Comparison of ENCODE assay signal across 8 cellular contexts in genomic region chr3:124878561-124879394, GRCh38. TPM values are rescaled to one million over a fixed set of nuclear protein-coding genes. Genes with fewer than 3 reads are reported as not detected.
A peak's percentile ranks its signal among the peaks of the same experiment; 100 is the strongest.
DNase-seq lines count a peak whose midpoint lies in the region; ATAC-seq and TF ChIP-seq lines count a peak whose summit lies in the region.

No MANE protein-coding gene starts in this region.

- no peak overlapping the region; the same call in 1 of the 2 replicates for H4K5ac ChIP-seq in IMR-90 (ENCODE audit: low read depth, low read length)

- H3K36me3 ChIP-seq in IMR-90 (ENCODE audit: control insufficient read depth, insufficient read depth, low read length) (no peaks in the 10 kb centered on the region; the same call in none of the 2 replicates), right atrium auricular region (no peaks in the 10 kb centered on the region)
- H3K36me3 ChIP-seq in CD4-positive, alpha-beta memory T cell (ENCODE audit: insufficient read depth, low read length): no peaks in the 10 kb centered on the region

- no peak overlapping the region for H2AK9ac ChIP-seq in IMR-90 (replicated peaks; ENCODE audit: low read depth, low read length, poor library complexity)

- H3K4me3 Mint-ChIP-seq in activated T-helper 2 cell treated with anti-CD3 and anti-CD28 coated beads, Interferon-gamma antibody, Interleukin-2, Interleukin-4, amounts not matched to agents 10 μg/mL and 5 μg/mL and 100 μg/mL, durations not matched to agents 14 hours and 24 hours and 36 hours (ENCODE audit: low read depth): peak overlapping the region; percentile 20
- no peak overlapping the region for H3K4me3 Mint-ChIP-seq in stimulated activated naive CD8-positive, alpha-beta T cell treated with anti-CD3 and anti-CD28 coated beads, Interleukin-15, Interleukin-2, amounts not matched to agents 100 ng/mL and 50 ng/mL, for 24 hours
- H3K4me3 Mint-ChIP-seq in CD4-positive, alpha-beta memory T cell: peak overlapping the region in 1 of 8 donors; percentile 0

- peaks cover 37% of the 10 kb centered on the region for H3K27me3 Mint-ChIP-seq in activated T-helper 2 cell treated with anti-CD3 and anti-CD28 coated beads, Interferon-gamma antibody, Interleukin-2, Interleukin-4, amounts not matched to agents 10 μg/mL and 5 μg/mL and 100 μg/mL, durations not matched to agents 14 hours and 24 hours and 36 hours (ENCODE audit: low read depth)
- peaks cover 29% of the 10 kb centered on the region for H3K27me3 Mint-ChIP-seq in stimulated activated naive CD8-positive, alpha-beta T cell treated with anti-CD3 and anti-CD28 coated beads, Interleukin-15, Interleukin-2, amounts not matched to agents 100 ng/mL and 50 ng/mL, for 24 hours
- peaks cover 2 to 12% of the 10 kb centered on the region in 2 donors for H3K27me3 Mint-ChIP-seq in CD4-positive, alpha-beta memory T cell

- CTCF ChIA-PET in IMR-90 (lab: Yijun Ruan, JAX): interaction anchor here (1.2 kb wide), 2 partner anchors 17 to 92 kb away, joined by 3 to 4 read pairs; no protein-coding TSS in a partner anchor
- CTCF ChIA-PET in CD4-positive, alpha-beta memory T cell (lab: Charles Lee; ENCODE audit: partially characterized antibody): interaction anchor here (1.0 to 2.2 kb wide), 2 partner anchors 22 kb away, joined by 6 to 7 read pairs; no protein-coding TSS in a partner anchor

- no peak overlapping the region for H3K4me3 ChIP-seq in IMR-90 (ENCODE audit: insufficient read depth, low read depth, low read length)
- H3K4me3 ChIP-seq in right atrium auricular region: no peak overlapping the region
- H3K4me3 ChIP-seq in CD4-positive, alpha-beta memory T cell (ENCODE audit: low read length in 2 of 2): no peak overlapping the region

- peak overlapping the region; percentile 89; the same call in 1 of the 2 replicates for H2BK120ac ChIP-seq in IMR-90 (ENCODE audit: low read depth, low read length)

- peak overlapping the region; percentile 14 for H3K18ac ChIP-seq in IMR-90 (ENCODE audit: low read depth, low read length)

- TF ChIP-seq CTCF in IMR-90 (conservative IDR thresholded peaks at IDR 0.05; ENCODE audit: low read depth, low read length) (no peak), right atrium auricular region (IDR thresholded peaks at IDR 0.05) (no peak)

- H4K91ac ChIP-seq in IMR-90 (ENCODE audit: insufficient read depth, low read depth, low read length): peak overlapping the region; percentile 61

- no TSS peak for BruUV-seq in IMR-90 (replicated peaks; lab: Mats Ljungman, UMichigan)

- peak overlapping the region; percentile 74 for H3K4ac ChIP-seq in IMR-90 (ENCODE audit: low read depth, low read length)

- H2AK5ac ChIP-seq in IMR-90 (ENCODE audit: low read depth, low read length): peak overlapping the region; percentile 83

- no peak for TF ChIP-seq RAD21 in IMR-90 (IDR thresholded peaks at IDR 0.05; ENCODE audit: low read length)

- H2AFZ ChIP-seq in IMR-90 (replicated peaks; ENCODE audit: low read length, poor library complexity): no peak overlapping the region

- no peaks in the 10 kb centered on the region for H3K27me3 ChIP-seq in IMR-90 (ENCODE audit: control insufficient read depth, insufficient read depth, low read length)
- H3K27me3 ChIP-seq in right atrium auricular region: no peaks in the 10 kb centered on the region
- H3K27me3 ChIP-seq in CD4-positive, alpha-beta memory T cell (ENCODE audit: insufficient read depth, low read length): no peaks in the 10 kb centered on the region

- in situ Hi-C loops in IMR-90 (cut with MboI; ENCODE audit: low sequenced_read_pairs): no loop called here

- peak overlapping the region; percentile 58; the same call in 1 of the 2 replicates for H3K56ac ChIP-seq in IMR-90 (ENCODE audit: extremely low read depth, insufficient read depth, low read length)

- peak overlapping the region; percentile 30 for H3K14ac ChIP-seq in IMR-90 (replicated peaks; ENCODE audit: low read depth, low read length)

- WGBS in IMR-90 (ENCODE audit: extremely low coverage in 2 of 2, insufficient read length in 1 of 2), 2 experiments: 0% methylated on average over 5 of the region's 6 CpGs; no CpG with 5 or more reads in 1 of the 2 experiments

- H3K27ac Mint-ChIP-seq in activated T-helper 2 cell treated with anti-CD3 and anti-CD28 coated beads, Interferon-gamma antibody, Interleukin-2, Interleukin-4, amounts not matched to agents 10 μg/mL and 5 μg/mL and 100 μg/mL, durations not matched to agents 14 hours and 24 hours and 36 hours: peak overlapping the region; percentile 56
- peak overlapping the region; percentile 29 for H3K27ac Mint-ChIP-seq in stimulated activated naive CD8-positive, alpha-beta T cell treated with anti-CD3 and anti-CD28 coated beads, Interleukin-15, Interleukin-2, amounts not matched to agents 100 ng/mL and 50 ng/mL, for 24 hours
- peak overlapping the region in 1 of 7 donors; percentile 35 for H3K27ac Mint-ChIP-seq in CD4-positive, alpha-beta memory T cell

- H2BK20ac ChIP-seq in IMR-90 (ENCODE audit: low read depth, low read length): peak overlapping the region; percentile 81; the same call in 1 of the 2 replicates

- no peak for TF ChIP-seq POLR2A in IMR-90 (IDR thresholded peaks at IDR 0.05; ENCODE audit: low read depth, low read length)

- H3K4me1 ChIP-seq in IMR-90 (ENCODE audit: control insufficient read depth, insufficient read depth, low read length) (peaks cover 22% of the 10 kb centered on the region), right atrium auricular region (peaks cover 0 to 55% of the 10 kb centered on the region in 2 donors)
- H3K4me1 ChIP-seq in CD4-positive, alpha-beta memory T cell (ENCODE audit: insufficient read depth, low read length): no peaks in the 10 kb centered on the region

- peak overlapping the region; percentile 61 for H3K4me2 ChIP-seq in IMR-90 (ENCODE audit: low read depth, low read length)

- peak overlapping the region; percentile 39 for H3K23ac ChIP-seq in IMR-90 (ENCODE audit: low read depth, low read length)

- H3K9me3 ChIP-seq in IMR-90 (ENCODE audit: control insufficient read depth, insufficient read depth, low read length): no peaks in the 10 kb centered on the region
- H3K9me3 ChIP-seq in right atrium auricular region: no peaks in the 10 kb centered on the region
- H3K9me3 ChIP-seq in CD4-positive, alpha-beta memory T cell (ENCODE audit: control insufficient read depth in 1 of 2, low read length in 2 of 2): no peaks in the 10 kb centered on the region

- POLR2A ChIA-PET in IMR-90 (lab: Charles Lee; ENCODE audit: unreplicated experiment): interaction anchor here (0.6 kb wide), 1 partner anchor 72 kb away, joined by 3 read pairs; no protein-coding TSS in a partner anchor
- POLR2A ChIA-PET in CD4-positive, alpha-beta memory T cell (lab: Charles Lee; ENCODE audit: partially characterized antibody): no interaction called here

- H3K36me3 Mint-ChIP-seq in activated T-helper 2 cell treated with anti-CD3 and anti-CD28 coated beads, Interferon-gamma antibody, Interleukin-2, Interleukin-4, amounts not matched to agents 10 μg/mL and 5 μg/mL and 100 μg/mL, durations not matched to agents 14 hours and 24 hours and 36 hours (ENCODE audit: low read depth): no peaks in the 10 kb centered on the region
- H3K36me3 Mint-ChIP-seq in stimulated activated naive CD8-positive, alpha-beta T cell treated with anti-CD3 and anti-CD28 coated beads, Interleukin-15, Interleukin-2, amounts not matched to agents 100 ng/mL and 50 ng/mL, for 24 hours (ENCODE audit: low read depth): no peaks in the 10 kb centered on the region
- H3K36me3 Mint-ChIP-seq in CD4-positive, alpha-beta memory T cell: no peaks in the 10 kb centered on the region

- no peaks in the 10 kb centered on the region for H3K9me3 Mint-ChIP-seq in activated T-helper 2 cell treated with anti-CD3 and anti-CD28 coated beads, Interferon-gamma antibody, Interleukin-2, Interleukin-4, amounts not matched to agents 10 μg/mL and 5 μg/mL and 100 μg/mL, durations not matched to agents 14 hours and 24 hours and 36 hours
- H3K9me3 Mint-ChIP-seq in stimulated activated naive CD8-positive, alpha-beta T cell treated with anti-CD3 and anti-CD28 coated beads, Interleukin-15, Interleukin-2, amounts not matched to agents 100 ng/mL and 50 ng/mL, for 24 hours: no peaks in the 10 kb centered on the region
- H3K9me3 Mint-ChIP-seq in CD4-positive, alpha-beta memory T cell: no peaks in the 10 kb centered on the region

- ATAC-seq in IMR-90 (ENCODE audit: low read depth): peak; percentile 91

- H4K20me1 ChIP-seq in IMR-90 (ENCODE audit: insufficient read depth, low read length): peaks cover 17% of the 10 kb centered on the region

- H3K4me1 Mint-ChIP-seq in activated T-helper 2 cell treated with anti-CD3 and anti-CD28 coated beads, Interferon-gamma antibody, Interleukin-2, Interleukin-4, amounts not matched to agents 10 μg/mL and 5 μg/mL and 100 μg/mL, durations not matched to agents 14 hours and 24 hours and 36 hours (ENCODE audit: low read depth): peaks cover 13% of the 10 kb centered on the region
- peaks cover 12% of the 10 kb centered on the region for H3K4me1 Mint-ChIP-seq in stimulated activated naive CD8-positive, alpha-beta T cell treated with anti-CD3 and anti-CD28 coated beads, Interleukin-15, Interleukin-2, amounts not matched to agents 100 ng/mL and 50 ng/mL, for 24 hours (ENCODE audit: low read depth)
- H3K4me1 Mint-ChIP-seq in CD4-positive, alpha-beta memory T cell: peaks cover 4 to 10% (median 7%) of the 10 kb centered on the region in 4 donors

- peaks cover 31% of the 10 kb centered on the region for H3K9me1 ChIP-seq in IMR-90 (ENCODE audit: insufficient read depth, low read length)

- peaks cover 16 to 71% of the 10 kb centered on the region in 2 experiments; a peak in 3 of 4 replicates for H3K79me1 ChIP-seq in IMR-90 (ENCODE audit: low read depth in 1 of 2, low read length in 2 of 2)

- DNase-seq in AG20443 (ENCODE audit: low spot score): peak; percentile 86
- DNase-seq in IMR-90: peak; percentile 95
- DNase-seq in activated T-helper 2 cell treated with anti-CD3 and anti-CD28 coated beads, Interferon-gamma antibody, Interleukin-2, Interleukin-4, amounts not matched to agents 10 μg/mL and 5 μg/mL and 100 μg/mL, durations not matched to agents 14 hours and 24 hours and 36 hours (ENCODE audit: low spot score): no peak
- DNase-seq in right atrium auricular region (ENCODE audit: low spot score): peak; percentile 83
- DNase-seq in activated CD4-positive, CD25-positive, alpha-beta regulatory T cell treated with anti-CD3 and anti-CD28 coated beads, Interleukin-2, amount 50 U/mL, for 72 hours: no peak
- DNase-seq in NCI-H2171 (lab: John Stamatoyannopoulos, UW): no peak
- DNase-seq in CD4-positive, alpha-beta memory T cell: no peak

- peak overlapping the region; percentile 58; the same call in 1 of the 3 replicates for H2BK15ac ChIP-seq in IMR-90 (ENCODE audit: low read depth, low read length)

- peak overlapping the region; percentile 34 for H3K27ac ChIP-seq in IMR-90 (ENCODE audit: insufficient read depth, low read length)
- H3K27ac ChIP-seq in right atrium auricular region: peak overlapping the region; percentile 56 to 80
- H3K27ac ChIP-seq in CD4-positive, alpha-beta memory T cell (ENCODE audit: low read depth, low read length): no peak overlapping the region

- H2BK5ac ChIP-seq in IMR-90 (ENCODE audit: low read depth, low read length, poor library complexity, severe bottlenecking): peak overlapping the region; percentile 61

- dilution Hi-C loops in IMR-90 (cut with HindIII; ENCODE audit: low sequenced_read_pairs, unreplicated experiment): loop anchor here (25.0 kb wide), 1 partner anchor 116 kb away; no protein-coding TSS in a partner anchor

- intact Hi-C loops in IMR-90 (cut with micrococcal nuclease): loop anchor here (2.0 kb wide), 1 partner anchor 20 kb away; no protein-coding TSS in a partner anchor
- intact Hi-C loops in activated T-helper 2 cell treated with anti-CD3 and anti-CD28 coated beads, Interferon-gamma antibody, Interleukin-2, Interleukin-4, amounts not matched to agents 10 μg/mL and 5 μg/mL and 100 μg/mL, durations not matched to agents 14 hours and 24 hours and 36 hours (cut with micrococcal nuclease): no loop called here
- intact Hi-C loops in CD4-positive, alpha-beta memory T cell (cut with micrococcal nuclease): no loop called here

- no peak overlapping the region for H3K9ac ChIP-seq in IMR-90 (ENCODE audit: low read depth, low read length)

- H4K8ac ChIP-seq in IMR-90 (ENCODE audit: low read depth in 2 of 2, low read length in 2 of 2): peak overlapping the region; percentile 2 to 57

RNA-seq across cellular contexts. Expression of gene ITGB5, which starts 8.4 kb away (rescaled TPM):
- total RNA-seq in IMR-90 (2012; rRNA removed): 71.7 and 85.0 TPM in 2 replicates
- 101 and 102 TPM in 2 replicates for polyA plus RNA-seq in IMR-90 (2012; rRNA removed)
- 155 and 524 TPM in 2 replicates for polyA plus RNA-seq in IMR-90 (2012; cell fraction: cytosol; rRNA removed)
- 43.5 and 72.2 TPM in 2 replicates for polyA plus RNA-seq in IMR-90 (2012; cell fraction: nucleus; rRNA removed; ENCODE audit: low replicate concordance)
- 3.3 and 4.3 TPM in 2 replicates for total RNA-seq in activated T-helper 2 cell treated with anti-CD3 and anti-CD28 coated beads, Interferon-gamma antibody, Interleukin-2, Interleukin-4, amounts not matched to agents 10 μg/mL and 5 μg/mL and 100 μg/mL, durations not matched to agents 14 hours and 24 hours and 36 hours
- total RNA-seq in right atrium auricular region: 100 to 1,000 TPM in 1 of 2 donors, 10 to 100 TPM in 1; 84.0 to 182 TPM
- total RNA-seq in CD4-positive, alpha-beta memory T cell: 1 to 10 TPM; 3.4 to 5.4 TPM
- under 1 TPM in 1 of 2 donors, not detected in 1; 0.94 TPM for polyA plus RNA-seq in CD4-positive, alpha-beta memory T cell

RNA-seq across cellular contexts. Expression of gene MUC13, which starts 55.8 kb away (rescaled TPM):
- total RNA-seq in IMR-90 (2012; rRNA removed) (not detected in 2 replicates), right atrium auricular region (not detected)
- not detected in 2 replicates for polyA plus RNA-seq in IMR-90 (2012; rRNA removed)
- polyA plus RNA-seq in IMR-90 (2012; cell fraction: cytosol; rRNA removed): not detected in 2 replicates
- 0.05 and 0.07 TPM in 2 replicates for polyA plus RNA-seq in IMR-90 (2012; cell fraction: nucleus; rRNA removed; ENCODE audit: low replicate concordance)
- total RNA-seq in activated T-helper 2 cell treated with anti-CD3 and anti-CD28 coated beads, Interferon-gamma antibody, Interleukin-2, Interleukin-4, amounts not matched to agents 10 μg/mL and 5 μg/mL and 100 μg/mL, durations not matched to agents 14 hours and 24 hours and 36 hours: not detected in 2 replicates
- not detected for total RNA-seq in CD4-positive, alpha-beta memory T cell
- polyA plus RNA-seq in CD4-positive, alpha-beta memory T cell: not detected

Comparison
In these comparisons a context has a peak if more than half of its experiments do, and no peak if none do; other contexts are left out.
1. DNase-seq: peak in AG20443 (single experiment), IMR-90 (single experiment) and right atrium auricular region (single experiment); none in activated T-helper 2 cell treated with anti-CD3 and anti-CD28 coated beads, Interferon-gamma antibody, Interleukin-2, Interleukin-4, amounts not matched to agents 10 μg/mL and 5 μg/mL and 100 μg/mL, durations not matched to agents 14 hours and 24 hours and 36 hours (single experiment), activated CD4-positive, CD25-positive, alpha-beta regulatory T cell treated with anti-CD3 and anti-CD28 coated beads, Interleukin-2, amount 50 U/mL, for 72 hours (single experiment), NCI-H2171 (single experiment) and CD4-positive, alpha-beta memory T cell (0 of 5).
2. RNA of gene ITGB5, which starts 8.4 kb away (total RNA-seq): 84.0 to 182 TPM in right atrium auricular region and 71.7 to 85.0 TPM in IMR-90; 3.4 to 5.4 TPM in CD4-positive, alpha-beta memory T cell and 3.3 to 4.3 TPM in activated T-helper 2 cell treated with anti-CD3 and anti-CD28 coated beads, Interferon-gamma antibody, Interleukin-2, Interleukin-4, amounts not matched to agents 10 μg/mL and 5 μg/mL and 100 μg/mL, durations not matched to agents 14 hours and 24 hours and 36 hours; every median in the first group is over 10 times any median in the second.